8 cellular contexts compared by ENCODE assay signal in genomic region chr10:103554488-103555320, GRCh38.
DNase-seq lines count a peak whose midpoint lies in the region; ATAC-seq and TF ChIP-seq lines count a peak whose summit lies in the region.

No MANE protein-coding gene starts in this region.

- intact Hi-C loops in left ventricle myocardium superior (cut with micrococcal nuclease), result no loop called here
- intact Hi-C loops in psoas muscle (cut with DNase I), result no loop called here

- peaks cover 29% of the 10 kb centered on the region for H3K4me1 ChIP-seq in psoas muscle

- peak overlapping the region; percentile 71 for H3K4me3 ChIP-seq in psoas muscle

- no peaks in the 10 kb centered on the region for H3K36me3 ChIP-seq in psoas muscle (ENCODE audit: insufficient read depth in 1 of 2, low read depth in 1 of 2)

- no peak for TF ChIP-seq CTCF in psoas muscle (IDR thresholded peaks at IDR 0.05)

- H3K27me3 ChIP-seq in psoas muscle (ENCODE audit: insufficient read depth in 3 of 3, low read length in 2 of 3), result no peaks in the 10 kb centered on the region

- peak; percentile 18 for DNase-seq in stimulated activated CD4-positive, alpha-beta T cell treated with anti-CD3 and anti-CD28 coated beads, Interleukin-1b, Interleukin-23, amount 100 ng/mL, for 48 hours
- no peak for DNase-seq in stimulated activated CD4-positive, alpha-beta T cell treated with anti-CD3 and anti-CD28 coated beads, Interleukin-2, amount 100 ng/mL, for 48 hours
- DNase-seq in NCI-H774 (lab: John Stamatoyannopoulos, UW) (peak; percentile 21), left ventricle myocardium superior (peak; percentile 64), psoas muscle (peak; percentile 67 to 88)

- ATAC-seq in left ventricle myocardium superior (peak; percentile 77), psoas muscle (peak; percentile 72 to 83 (median 79)), GM19395 (IDR thresholded peaks at IDR 0.05; ENCODE audit: unreplicated experiment) (no peak), HG03442 (IDR thresholded peaks at IDR 0.05; ENCODE audit: unreplicated experiment) (no peak)

- WGBS in psoas muscle, 3 donors, result 1 to 3% (median 2%) methylated on average over 23 to 35 of the region's 43 CpGs

- H3K9me3 ChIP-seq in psoas muscle, result no peaks in the 10 kb centered on the region

- H3K27ac ChIP-seq in angular gyrus (ENCODE audit: low read depth, low read length) (peak overlapping the region; percentile 80), psoas muscle (peak overlapping the region; percentile 77)

Comparison
In these comparisons a context has a peak if more than half of its experiments do, and no peak if none do; other contexts are left out.
1. DNase-seq: peak in stimulated activated CD4-positive, alpha-beta T cell treated with anti-CD3 and anti-CD28 coated beads, Interleukin-1b, Interleukin-23, amount 100 ng/mL, for 48 hours (single experiment), NCI-H774 (single experiment), left ventricle myocardium superior (single experiment) and psoas muscle (2 of 2); none in stimulated activated CD4-positive, alpha-beta T cell treated with anti-CD3 and anti-CD28 coated beads, Interleukin-2, amount 100 ng/mL, for 48 hours (0 of 2).
2. ATAC-seq: peak in left ventricle myocardium superior (single experiment) and psoas muscle (4 of 4); none in GM19395 (single experiment) and HG03442 (single experiment).